Comparison of ENCODE assay signal across 9 cellular contexts in genomic region chr21:38830667-38831525, GRCh38. TPM values are rescaled to one million over a fixed set of nuclear protein-coding genes. Genes with fewer than 3 reads are reported as not detected.
DNase-seq lines count a peak whose midpoint lies in the region; ATAC-seq and TF ChIP-seq lines count a peak whose summit lies in the region.
"Had no signal": no experiment of that assay in that cellular context is flagged by ENCODE, and none has a peak within 500 bp of the region (broad histone marks: within the 10 kb centered on the region; RNA-seq: fewer than 3 reads in every experiment).

No MANE protein-coding gene starts in this region.

- H3K56ac ChIP-seq in H9 (ENCODE audit: insufficient read length, low read depth, low read length) = no peak overlapping the region

- H3K36me3 ChIP-seq in thymus (ENCODE audit: control insufficient read depth, insufficient read depth) = no peaks in the 10 kb centered on the region

- H3K4me1 ChIP-seq in thymus (ENCODE audit: control insufficient read depth, insufficient read depth, low read length) (peaks cover 13% of the 10 kb centered on the region), H9 (ENCODE audit: insufficient read depth, low read length) (no peaks in the 10 kb centered on the region)

- H2BK5ac ChIP-seq in H9 (ENCODE audit: insufficient read length, low read length) = no peak overlapping the region

- no peak overlapping the region for H3K9ac ChIP-seq in H9 (ENCODE audit: extremely low read depth, insufficient read length, low read length)

- 98% methylated on average over 2 of the region's 2 CpGs for WGBS in thymus
- no CpG with 5 or more reads among the region's 2 CpGs for WGBS in H9 (ENCODE audit: extremely low coverage, insufficient read length, low lambda C conversion rate)

- H2AFZ ChIP-seq in H9 (ENCODE audit: low read length) = no peak overlapping the region

- H3K79me2 ChIP-seq in H9 (ENCODE audit: insufficient read depth, low read length) = no peaks in the 10 kb centered on the region

- no peak overlapping the region for H4K5ac ChIP-seq in H9 (ENCODE audit: insufficient read length, low read depth, low read length)

- no peak overlapping the region for H3K18ac ChIP-seq in H9 (ENCODE audit: insufficient read length, low read depth, low read length)

- no peak overlapping the region for H2BK12ac ChIP-seq in H9 (ENCODE audit: insufficient read length, low read depth, low read length)

- no peak overlapping the region for H2AK5ac ChIP-seq in H9 (ENCODE audit: insufficient read length, low read length)

- DNase-seq in activated CD4-positive, alpha-beta memory T cell treated with anti-CD3 and anti-CD28 coated beads for 36 hours = no peak
- no peak for DNase-seq in activated CD4-positive, alpha-beta memory T cell treated with anti-CD3 and anti-CD28 coated beads, Interleukin-2, amount 10 ng/mL, durations not matched to agents 7 days and 5 days
- no peak for DNase-seq in activated naive CD8-positive, alpha-beta T cell treated with anti-CD3 and anti-CD28 coated beads, Interleukin-2, amount 50 U/mL, for 24 hours
- no peak for DNase-seq in H9
- DNase-seq in head of caudate nucleus = no peak
- no peak for DNase-seq in LoVo (ENCODE audit: low spot score)
- DNase-seq: NCI-H1048 had no signal

- H3K79me1 ChIP-seq in H9 (ENCODE audit: insufficient read depth, low read depth, low read length, poor library complexity, severe bottlenecking) = no peaks in the 10 kb centered on the region

- POLR2A ChIA-PET in activated CD4-positive, alpha-beta memory T cell treated with anti-CD3 and anti-CD28 coated beads for 36 hours (lab: Charles Lee) = interaction anchor here (0.9 kb wide), 1 partner anchor 19 kb away, joined by 3 read pairs; no protein-coding TSS in a partner anchor
- POLR2A ChIA-PET in activated CD4-positive, alpha-beta memory T cell treated with anti-CD3 and anti-CD28 coated beads, Interleukin-2, amount 10 ng/mL, durations not matched to agents 7 days and 5 days (lab: Charles Lee) = no interaction called here

- H3K4me3 ChIP-seq in thymus (ENCODE audit: low read length) = no peak overlapping the region

- H3K4me3 Mint-ChIP-seq in activated CD4-positive, alpha-beta memory T cell treated with anti-CD3 and anti-CD28 coated beads for 36 hours = no peak overlapping the region
- H3K4me3 Mint-ChIP-seq in activated CD4-positive, alpha-beta memory T cell treated with anti-CD3 and anti-CD28 coated beads, Interleukin-2, amount 10 ng/mL, durations not matched to agents 7 days and 5 days = no peak overlapping the region
- H3K4me3 Mint-ChIP-seq in activated naive CD8-positive, alpha-beta T cell treated with anti-CD3 and anti-CD28 coated beads, Interleukin-2, amount 50 U/mL, for 24 hours = no peak overlapping the region
- no peak overlapping the region for H3K4me3 Mint-ChIP-seq in H9

- peaks cover 3% of the 10 kb centered on the region for H3K36me3 Mint-ChIP-seq in activated CD4-positive, alpha-beta memory T cell treated with anti-CD3 and anti-CD28 coated beads for 36 hours
- no peaks in the 10 kb centered on the region for H3K36me3 Mint-ChIP-seq in activated CD4-positive, alpha-beta memory T cell treated with anti-CD3 and anti-CD28 coated beads, Interleukin-2, amount 10 ng/mL, durations not matched to agents 7 days and 5 days (ENCODE audit: low read depth)
- no peaks in the 10 kb centered on the region for H3K36me3 Mint-ChIP-seq in activated naive CD8-positive, alpha-beta T cell treated with anti-CD3 and anti-CD28 coated beads, Interleukin-2, amount 50 U/mL, for 24 hours (ENCODE audit: low read depth)
- peaks cover 0 to 4% (median 2%) of the 10 kb centered on the region in 3 experiments; a peak in 3 of 7 replicates for H3K36me3 Mint-ChIP-seq in H9 (ENCODE audit: insufficient read depth in 1 of 3, low read depth in 3 of 3)

- H3K9me3 ChIP-seq in thymus (ENCODE audit: control insufficient read depth) (no peaks in the 10 kb centered on the region), H9 (ENCODE audit: control insufficient read depth, low read depth, low read length) (no peaks in the 10 kb centered on the region)

- H3T11ph ChIP-seq in H9 (ENCODE audit: low read length) = no peak overlapping the region

- H3K4ac ChIP-seq in H9 (ENCODE audit: low read depth, low read length) = no peak overlapping the region

- peaks cover 4% of the 10 kb centered on the region for H3K27me3 Mint-ChIP-seq in activated CD4-positive, alpha-beta memory T cell treated with anti-CD3 and anti-CD28 coated beads for 36 hours
- peaks cover 5% of the 10 kb centered on the region for H3K27me3 Mint-ChIP-seq in activated CD4-positive, alpha-beta memory T cell treated with anti-CD3 and anti-CD28 coated beads, Interleukin-2, amount 10 ng/mL, durations not matched to agents 7 days and 5 days
- H3K27me3 Mint-ChIP-seq in activated naive CD8-positive, alpha-beta T cell treated with anti-CD3 and anti-CD28 coated beads, Interleukin-2, amount 50 U/mL, for 24 hours = peaks cover 8% of the 10 kb centered on the region
- H3K27me3 Mint-ChIP-seq in H9 (ENCODE audit: low read depth) = no peaks in the 10 kb centered on the region; the same call in 1 of the 2 replicates

- peaks cover 16% of the 10 kb centered on the region for H3K4me1 Mint-ChIP-seq in activated CD4-positive, alpha-beta memory T cell treated with anti-CD3 and anti-CD28 coated beads for 36 hours (ENCODE audit: low read depth)
- peaks cover 11% of the 10 kb centered on the region for H3K4me1 Mint-ChIP-seq in activated CD4-positive, alpha-beta memory T cell treated with anti-CD3 and anti-CD28 coated beads, Interleukin-2, amount 10 ng/mL, durations not matched to agents 7 days and 5 days
- H3K4me1 Mint-ChIP-seq in activated naive CD8-positive, alpha-beta T cell treated with anti-CD3 and anti-CD28 coated beads, Interleukin-2, amount 50 U/mL, for 24 hours = peaks cover 18% of the 10 kb centered on the region
- peaks cover 7 to 10% of the 10 kb centered on the region in 2 experiments; a peak in 3 of 4 replicates for H3K4me1 Mint-ChIP-seq in H9

- no peak overlapping the region for H3K14ac ChIP-seq in H9 (ENCODE audit: insufficient read depth, low read length)

- H4K91ac ChIP-seq in H9 (ENCODE audit: insufficient read length, low read depth, low read length) = no peak overlapping the region

- H3K23ac ChIP-seq in H9 (ENCODE audit: insufficient read length, low read depth, low read length) = no peak overlapping the region

- peaks cover 13% of the 10 kb centered on the region for H3K9me3 Mint-ChIP-seq in activated CD4-positive, alpha-beta memory T cell treated with anti-CD3 and anti-CD28 coated beads for 36 hours
- H3K9me3 Mint-ChIP-seq in activated CD4-positive, alpha-beta memory T cell treated with anti-CD3 and anti-CD28 coated beads, Interleukin-2, amount 10 ng/mL, durations not matched to agents 7 days and 5 days = no peaks in the 10 kb centered on the region
- H3K9me3 Mint-ChIP-seq in activated naive CD8-positive, alpha-beta T cell treated with anti-CD3 and anti-CD28 coated beads, Interleukin-2, amount 50 U/mL, for 24 hours = no peaks in the 10 kb centered on the region
- H3K9me3 Mint-ChIP-seq in H9 = peaks cover 0 to 3% of the 10 kb centered on the region in 2 experiments; a peak in 3 of 5 replicates

- H3K27me3 ChIP-seq in thymus (ENCODE audit: control insufficient read depth, insufficient read depth) (no peaks in the 10 kb centered on the region), H9 (ENCODE audit: insufficient read depth, low read length) (no peaks in the 10 kb centered on the region)

- H2BK15ac ChIP-seq in H9 (ENCODE audit: low read depth, low read length) = no peak overlapping the region

- no peak overlapping the region for H2BK20ac ChIP-seq in H9 (ENCODE audit: low read depth, low read length, poor library complexity, severe bottlenecking)

- no peaks in the 10 kb centered on the region for H4K20me1 ChIP-seq in H9 (ENCODE audit: control insufficient read depth, insufficient read depth, insufficient read length)

- ATAC-seq in HG03039 (IDR thresholded peaks at IDR 0.05; ENCODE audit: unreplicated experiment) = peak; percentile 73
- no peak for ATAC-seq in activated naive CD8-positive, alpha-beta T cell treated with anti-CD3 and anti-CD28 coated beads, Interleukin-2, amount 50 U/mL, for 24 hours

- H4K8ac ChIP-seq in H9 (replicated peaks; ENCODE audit: insufficient read length, low read depth, low read length) = no peak overlapping the region

- H3K4me2 ChIP-seq in H9 (ENCODE audit: insufficient read depth, insufficient read length, low read length) = no peak overlapping the region

- H3K27ac ChIP-seq in thymus (ENCODE audit: low read depth) (peak overlapping the region; percentile 53), H9 (ENCODE audit: insufficient read length, low read depth, low read length) (no peak overlapping the region)

- intact Hi-C loops in activated CD4-positive, alpha-beta memory T cell treated with anti-CD3 and anti-CD28 coated beads for 36 hours (cut with micrococcal nuclease) = loop anchor here (1.0 to 10.0 kb wide), 5 partner anchors 8 to 154 kb away; no protein-coding TSS in a partner anchor
- intact Hi-C loops in head of caudate nucleus (cut with DNase I) = no loop called here

- CTCF ChIA-PET in activated CD4-positive, alpha-beta memory T cell treated with anti-CD3 and anti-CD28 coated beads for 36 hours (lab: Charles Lee) = no interaction called here
- CTCF ChIA-PET in activated CD4-positive, alpha-beta memory T cell treated with anti-CD3 and anti-CD28 coated beads, Interleukin-2, amount 10 ng/mL, durations not matched to agents 7 days and 5 days (lab: Charles Lee) = no interaction called here

- H3K27ac Mint-ChIP-seq in activated CD4-positive, alpha-beta memory T cell treated with anti-CD3 and anti-CD28 coated beads for 36 hours = peak overlapping the region; percentile 69
- no peak overlapping the region for H3K27ac Mint-ChIP-seq in activated CD4-positive, alpha-beta memory T cell treated with anti-CD3 and anti-CD28 coated beads, Interleukin-2, amount 10 ng/mL, durations not matched to agents 7 days and 5 days
- H3K27ac Mint-ChIP-seq in activated naive CD8-positive, alpha-beta T cell treated with anti-CD3 and anti-CD28 coated beads, Interleukin-2, amount 50 U/mL, for 24 hours = peak overlapping the region; percentile 50
- peak overlapping the region in 1 of 3 experiments; percentile 44; a peak in 1 of 7 replicates for H3K27ac Mint-ChIP-seq in H9

- TF ChIP-seq CTCF in H9 (conservative IDR thresholded peaks at IDR 0.05) = no peak

- no peaks in the 10 kb centered on the region for H3K23me2 ChIP-seq in H9 (ENCODE audit: insufficient read length, low read depth, low read length, poor library complexity, severe bottlenecking)

- no peak overlapping the region for H2BK120ac ChIP-seq in H9 (ENCODE audit: low read depth, low read length, poor library complexity, severe bottlenecking)

RNA-seq across cellular contexts. Expression of gene ETS2, which starts 25.2 kb away (rescaled TPM):
- total RNA-seq in activated CD4-positive, alpha-beta memory T cell treated with anti-CD3 and anti-CD28 coated beads for 36 hours = 10 to 100 TPM; 22.1 to 25.0 TPM
- total RNA-seq in activated CD4-positive, alpha-beta memory T cell treated with anti-CD3 and anti-CD28 coated beads, Interleukin-2, amount 10 ng/mL, durations not matched to agents 7 days and 5 days = 10 to 100 TPM; 11.4 to 11.5 TPM
- 80.0 TPM for polyA plus RNA-seq in thymus
- total RNA-seq in H9 (2021) = 32.7 and 35.3 TPM in 2 replicates
